18 cellular contexts compared by ENCODE assay signal in genomic region chr3:87272718-87273337, GRCh38. TPM values are rescaled to one million over a fixed set of nuclear protein-coding genes. Genes with fewer than 3 reads are reported as not detected.
DNase-seq lines count a peak whose midpoint lies in the region; ATAC-seq, FAIRE-seq and TF ChIP-seq lines count a peak whose summit lies in the region.
"Had no signal": no experiment of that assay in that cellular context is flagged by ENCODE, and none has a peak within 500 bp of the region (broad histone marks: within the 10 kb centered on the region; RNA-seq: fewer than 3 reads in every experiment).

No MANE protein-coding gene starts in this region.

- H3K9me3 ChIP-seq in upper lobe of left lung (no peaks in the 10 kb centered on the region), small intestine (ENCODE audit: control insufficient read depth, low read depth) (no peaks in the 10 kb centered on the region)
- H3K9me3 ChIP-seq: tibial artery had no signal

- 76 to 91% methylated on average over 4 of the region's 4 CpGs for WGBS in upper lobe of left lung, 2 donors
- WGBS in small intestine, 3 donors, result 79 to 86% (median 79%) methylated on average over 4 of the region's 4 CpGs

- TF ChIP-seq EP300 in upper lobe of left lung (IDR thresholded peaks at IDR 0.05), result no peak

- no peaks in the 10 kb centered on the region for H3K27me3 ChIP-seq in upper lobe of left lung
- H3K27me3 ChIP-seq in small intestine (ENCODE audit: control insufficient read depth in 2 of 2, insufficient read depth in 2 of 2, low read length in 2 of 2), result no peaks in the 10 kb centered on the region
- H3K27me3 ChIP-seq: tibial artery had no signal

- no peak for FAIRE-seq in small intestine (lab: Jason Lieb, UNC)
- FAIRE-seq: K562 had no signal

- ATAC-seq in GM18505 (IDR thresholded peaks at IDR 0.05; ENCODE audit: unreplicated experiment) (peak; percentile 81), GM19452 (IDR thresholded peaks at IDR 0.05; ENCODE audit: unreplicated experiment) (peak; percentile 78), HG02840 (IDR thresholded peaks at IDR 0.05; ENCODE audit: low FRiP score, unreplicated experiment) (peak; percentile 91), HG03521 (IDR thresholded peaks at IDR 0.05; ENCODE audit: unreplicated experiment) (peak; percentile 73), upper lobe of left lung (ENCODE audit: low FRiP score in 2 of 2) (no peak)
- ATAC-seq: activated CD8-positive, alpha-beta memory T cell treated with anti-CD3 and anti-CD28 coated beads, Interleukin-2, amount 10 ng/mL, durations not matched to agents 7 days and 5 days; HCT116; K562 had no signal

- H3K36me3 ChIP-seq in upper lobe of left lung (no peaks in the 10 kb centered on the region), small intestine (ENCODE audit: control insufficient read depth in 2 of 2, insufficient read depth in 2 of 2, low read length in 2 of 2) (no peaks in the 10 kb centered on the region)
- H3K36me3 ChIP-seq: tibial artery had no signal

- no peak for TF ChIP-seq CTCF in upper lobe of left lung (IDR thresholded peaks at IDR 0.05)

- H3K4me1 ChIP-seq in upper lobe of left lung (peaks cover 0 to 3% (median 0%) of the 10 kb centered on the region in 4 donors), small intestine (ENCODE audit: control insufficient read depth in 2 of 2, insufficient read depth in 1 of 2, low read depth in 1 of 2, low read length in 1 of 2) (no peaks in the 10 kb centered on the region)
- H3K4me1 ChIP-seq: tibial artery had no signal

- H3K4me3 ChIP-seq in upper lobe of left lung (no peak overlapping the region), small intestine (ENCODE audit: low read depth in 1 of 2, low read length in 2 of 2) (no peak overlapping the region)
- H3K4me3 ChIP-seq: K562, tibial artery had no signal

- H3K27ac ChIP-seq in upper lobe of left lung, result no peak overlapping the region
- no peak overlapping the region for H3K27ac ChIP-seq in small intestine (ENCODE audit: low read depth in 1 of 2, low read length in 1 of 2)
- H3K27ac ChIP-seq: tibial artery had no signal

- no peak for DNase-seq in upper lobe of left lung
- no peak for DNase-seq in small intestine
- no peak for DNase-seq in occipital lobe (lab: John Stamatoyannopoulos, UW)
- DNase-seq in activated gamma-delta T cell treated with Interleukin-2 at 50 U/mL for 16 hours, result no peak
- DNase-seq: activated CD8-positive, alpha-beta memory T cell treated with anti-CD3 and anti-CD28 coated beads, Interleukin-2, amount 10 ng/mL, durations not matched to agents 7 days and 5 days; hippocampal formation; NCI-H1930; tibial artery had no signal

- TF ChIP-seq POLR2A in GM18505 (IDR thresholded peaks at IDR 0.05; ENCODE audit: borderline replicate concordance, extremely low read depth, insufficient read depth, insufficient read length), result no peak
- TF ChIP-seq POLR2A in upper lobe of left lung (IDR thresholded peaks at IDR 0.05), result no peak

RNA-seq across cellular contexts. Expression of gene POU1F1, which starts 3.6 kb away (rescaled TPM):
- total RNA-seq in upper lobe of left lung, result not detected
- polyA plus RNA-seq in small intestine, result not detected
- total RNA-seq in occipital lobe, result not detected
- total RNA-seq: activated CD8-positive, alpha-beta memory T cell treated with anti-CD3 and anti-CD28 coated beads, Interleukin-2, amount 10 ng/mL, durations not matched to agents 7 days and 5 days; astrocyte; CD4-positive, CD25-positive, alpha-beta regulatory T cell; K562; mesenteric fat pad; pulmonary artery endothelial cell had no signal
- polyA plus RNA-seq: CD4-positive, CD25-positive, alpha-beta regulatory T cell; K562 had no signal

RNA-seq across cellular contexts. Expression of gene CHMP2B, which starts 45.7 kb away (rescaled TPM):
- total RNA-seq in upper lobe of left lung (10 to 100 TPM; 15.7 to 56.3 (median 38.9) TPM), occipital lobe (36.7 TPM)
- 10 to 100 TPM; 32.9 to 66.0 (median 62.1) TPM for polyA plus RNA-seq in small intestine

Comparison
In these comparisons a context has a peak if more than half of its experiments do, and no peak if none do; other contexts are left out.
1. ATAC-seq: peak in GM18505 (single experiment), GM19452 (single experiment), HG02840 (single experiment) and HG03521 (single experiment); none in upper lobe of left lung (0 of 2).